17 cellular contexts compared by ENCODE assay signal in genomic region chr3:127385540-127385870, GRCh38.
A peak's percentile ranks its signal among the peaks of the same experiment; 100 is the strongest.
DNase-seq lines count a peak whose midpoint lies in the region; TF ChIP-seq lines count a peak whose summit lies in the region.
"Had no signal": no experiment of that assay in that cellular context is flagged by ENCODE, and none has a peak within 500 bp of the region (broad histone marks: within the 10 kb centered on the region; RNA-seq: fewer than 3 reads in every experiment).

No MANE protein-coding gene starts in this region.

- no peaks in the 10 kb centered on the region for H3F3A ChIP-seq in SK-N-SH (replicated peaks; ENCODE audit: insufficient read depth)

- H3K79me2 ChIP-seq in SK-N-SH (ENCODE audit: insufficient read depth) (no peaks in the 10 kb centered on the region), mammary epithelial cell (ENCODE audit: insufficient read depth, low read length) (no peaks in the 10 kb centered on the region)

- CTCF ChIA-PET in SK-N-SH (lab: Yijun Ruan, JAX) (no interaction called here), mammary epithelial cell (lab: Charles Lee; ENCODE audit: low non-redundant PET) (no interaction called here)

- no peaks in the 10 kb centered on the region for H3K36me3 Mint-ChIP-seq in endodermal cell (ENCODE audit: low read depth)
- H3K36me3 Mint-ChIP-seq: CD4-positive, alpha-beta memory T cell had no signal

- no peaks in the 10 kb centered on the region for H3K27me3 ChIP-seq in endodermal cell (ENCODE audit: control insufficient read depth, insufficient read depth, low read length, poor library complexity, severe bottlenecking)
- H3K27me3 ChIP-seq in spleen (replicated peaks in 1 of 7): peaks cover 0 to 43% (median 0%) of the 10 kb centered on the region in 7 donors
- no peaks in the 10 kb centered on the region for H3K27me3 ChIP-seq in SK-N-SH (ENCODE audit: insufficient read depth)
- H3K27me3 ChIP-seq in mammary epithelial cell (ENCODE audit: insufficient read depth, low read length): peaks cover 4% of the 10 kb centered on the region

- 94 to 100% methylated on average over 1 to 5 of the region's 5 CpGs for WGBS in endodermal cell (ENCODE audit: insufficient coverage in 1 of 2, insufficient read length in 1 of 2), 2 experiments
- 69 to 96% (median 90%) methylated on average over 5 of the region's 5 CpGs for WGBS in spleen, 5 donors
- 77% methylated on average over 3 of the region's 5 CpGs for WGBS in SK-N-SH (ENCODE audit: low lambda C conversion rate)
- 87% methylated on average over 4 of the region's 5 CpGs for WGBS in mammary epithelial cell (ENCODE audit: low coverage, missing lambda C conversion rate)

- dilution Hi-C loops in mammary epithelial cell (cut with HindIII; ENCODE audit: low sequenced_read_pairs): no loop called here

- TF ChIP-seq CTCF in coronary artery (IDR thresholded peaks at IDR 0.05) (no peak), endodermal cell (conservative IDR thresholded peaks at IDR 0.05) (no peak), spleen (IDR thresholded peaks at IDR 0.05 in 8 of 11, conservative IDR thresholded peaks at IDR 0.05 in 3 of 11) (no peak), SK-N-SH (IDR thresholded peaks at IDR 0.05) (no peak), mammary epithelial cell (conservative IDR thresholded peaks at IDR 0.05 in 1 of 2, IDR thresholded peaks at IDR 0.05 in 1 of 2; ENCODE audit: extremely low read depth in 1 of 2, insufficient read depth in 1 of 2, low read depth in 1 of 2, low read length in 2 of 2) (no peak)

- POLR2A ChIA-PET in SK-N-SH (lab: Yijun Ruan, JAX): no interaction called here

- no peaks in the 10 kb centered on the region for H4K20me1 ChIP-seq in SK-N-SH (ENCODE audit: insufficient read depth)
- H4K20me1 ChIP-seq in mammary epithelial cell (ENCODE audit: insufficient read depth, low read length): no peaks in the 10 kb centered on the region

- peaks cover 13% of the 10 kb centered on the region for H3K9me3 Mint-ChIP-seq in endodermal cell

- H3K4me2 ChIP-seq in SK-N-SH (no peak overlapping the region), mammary epithelial cell (ENCODE audit: insufficient read depth, low read depth, low read length) (no peak overlapping the region)
- H3K4me2 ChIP-seq: GM23338 had no signal

- H3K4me3 ChIP-seq in coronary artery (no peak overlapping the region), endodermal cell (ENCODE audit: low read length) (no peak overlapping the region), spleen (no peak overlapping the region), SK-N-SH (ENCODE audit: low read depth in 2 of 2, low read length in 1 of 2) (no peak overlapping the region), mammary epithelial cell (replicated peaks in 1 of 3; ENCODE audit: insufficient read depth in 1 of 3, low read depth in 2 of 3, low read length in 3 of 3) (no peak overlapping the region)
- H3K4me3 ChIP-seq: GM12878, GM23338 had no signal

- BruUV-seq in mammary epithelial cell (replicated peaks; lab: Mats Ljungman, UMichigan): no TSS peak

- intact Hi-C loops in spleen (cut with DNase I; ENCODE audit: low total_unique reads): no loop called here
- intact Hi-C loops in mammary epithelial cell (cut with micrococcal nuclease): no loop called here

- peak; percentile 60 for DNase-seq in coronary artery (ENCODE audit: low spot score)
- peak; percentile 40 for DNase-seq in endodermal cell
- DNase-seq in mesenteric fat pad (ENCODE audit: low spot score): peak; percentile 37
- DNase-seq in spleen: peak; percentile 51
- no peak for DNase-seq in SK-N-SH
- DNase-seq in mammary epithelial cell: no peak
- DNase-seq in HK-2 (ENCODE audit: unreplicated experiment): no peak
- DNase-seq: C1 segment of cervical spinal cord; Calu3; CD4-positive, alpha-beta memory T cell; COR-L47; DMS153; DND-41; H7; HCEC 1CT had no signal

- in situ Hi-C loops in mammary epithelial cell (cut with MboI; ENCODE audit: low sequenced_read_pairs in 2 of 2): no loop called here

- no peak for TF ChIP-seq EP300 in SK-N-SH (IDR thresholded peaks at IDR 0.05; ENCODE audit: borderline replicate concordance in 1 of 2, low read depth in 1 of 2, low read length in 1 of 2)

- no peaks in the 10 kb centered on the region for H3K4me1 ChIP-seq in endodermal cell (ENCODE audit: control insufficient read depth, insufficient read depth, low read length)
- H3K4me1 ChIP-seq in spleen: no peaks in the 10 kb centered on the region
- no peaks in the 10 kb centered on the region for H3K4me1 ChIP-seq in SK-N-SH (ENCODE audit: control insufficient read depth in 1 of 2, insufficient read depth in 2 of 2, low read depth in 1 of 2, low read length in 1 of 2)
- H3K4me1 ChIP-seq in mammary epithelial cell (ENCODE audit: insufficient read depth, low read length): no peaks in the 10 kb centered on the region

- H3K36me3 ChIP-seq in endodermal cell (ENCODE audit: control insufficient read depth, insufficient read depth, low read length) (no peaks in the 10 kb centered on the region), spleen (no peaks in the 10 kb centered on the region), SK-N-SH (replicated peaks in 1 of 2; ENCODE audit: control insufficient read depth in 1 of 2, insufficient read depth in 2 of 2, low read length in 1 of 2) (no peaks in the 10 kb centered on the region), mammary epithelial cell (ENCODE audit: insufficient read depth, low read length) (no peaks in the 10 kb centered on the region)

- H3K4me3 Mint-ChIP-seq in endodermal cell: no peak overlapping the region
- H3K4me3 Mint-ChIP-seq: CD4-positive, alpha-beta memory T cell; GM23338 had no signal

- no peaks in the 10 kb centered on the region for H3K4me1 Mint-ChIP-seq in endodermal cell
- H3K4me1 Mint-ChIP-seq: CD4-positive, alpha-beta memory T cell; GM23338 had no signal

- H3K9me2 ChIP-seq in SK-N-SH: no peaks in the 10 kb centered on the region

- H3K27ac ChIP-seq in coronary artery (no peak overlapping the region), endodermal cell (ENCODE audit: low read depth, low read length) (no peak overlapping the region), spleen (no peak overlapping the region), SK-N-SH (ENCODE audit: low read depth in 2 of 2, low read length in 1 of 2) (no peak overlapping the region), mammary epithelial cell (ENCODE audit: insufficient read depth, low read depth, low read length) (no peak overlapping the region)

- H3K27me3 Mint-ChIP-seq in endodermal cell (ENCODE audit: insufficient read depth): peaks cover 21% of the 10 kb centered on the region

- H3K9ac ChIP-seq in endodermal cell (ENCODE audit: extremely low read depth, low read length, poor library complexity, severe bottlenecking) (no peak overlapping the region), SK-N-SH (no peak overlapping the region), mammary epithelial cell (ENCODE audit: insufficient read depth, low read length) (no peak overlapping the region)

- no peak for TF ChIP-seq POLR2A in spleen (IDR thresholded peaks at IDR 0.05)

- peaks cover 5% of the 10 kb centered on the region for H3K9me3 ChIP-seq in endodermal cell (ENCODE audit: control insufficient read depth, low read length)
- peaks cover 0 to 16% (median 2%) of the 10 kb centered on the region in 8 donors for H3K9me3 ChIP-seq in spleen
- H3K9me3 ChIP-seq in SK-N-SH: peaks cover 5% of the 10 kb centered on the region; the same call in 1 of the 2 replicates
- peaks cover 5% of the 10 kb centered on the region for H3K9me3 ChIP-seq in mammary epithelial cell (replicated peaks; ENCODE audit: insufficient read depth, low read length)

- TF ChIP-seq RAD21 in SK-N-SH (IDR thresholded peaks at IDR 0.05; ENCODE audit: low read length): no peak

- no peak overlapping the region for H3K27ac Mint-ChIP-seq in endodermal cell
- H3K27ac Mint-ChIP-seq: CD4-positive, alpha-beta memory T cell; GM23338 had no signal

- H2AFZ ChIP-seq in SK-N-SH (ENCODE audit: low read depth): no peak overlapping the region
- H2AFZ ChIP-seq in mammary epithelial cell (ENCODE audit: low read depth, low read length): no peak overlapping the region

TF ChIP-seq in SK-N-SH, 30 proteins besides CTCF, POLR2A, EP300 and RAD21 (continues in another document):
- no peak for TF ChIP-seq GABPA (IDR thresholded peaks at IDR 0.05; ENCODE audit: low read depth)
- TF ChIP-seq FOSL2 (IDR thresholded peaks at IDR 0.05; ENCODE audit: borderline replicate concordance, low read depth): no peak
- no peak for TF ChIP-seq REST (IDR thresholded peaks at IDR 0.05; ENCODE audit: low read depth, low read length)
- no peak for TF ChIP-seq FOXJ3 (CRISPR knock-in tag; IDR thresholded peaks at IDR 0.05)
- no peak for TF ChIP-seq FOXM1 (IDR thresholded peaks at IDR 0.05; ENCODE audit: low read depth)
- no peak for TF ChIP-seq MAX (IDR thresholded peaks at IDR 0.05; ENCODE audit: low read depth)

Comparison
In these comparisons a context has a peak if more than half of its experiments do, and no peak if none do; other contexts are left out.
1. DNase-seq: peak in coronary artery (single experiment), endodermal cell (single experiment), mesenteric fat pad (single experiment) and spleen (single experiment); none in SK-N-SH (single experiment), mammary epithelial cell (single experiment) and HK-2 (single experiment).